ENCODE assay signal across 21 cellular contexts in the genomic region with DNA sequence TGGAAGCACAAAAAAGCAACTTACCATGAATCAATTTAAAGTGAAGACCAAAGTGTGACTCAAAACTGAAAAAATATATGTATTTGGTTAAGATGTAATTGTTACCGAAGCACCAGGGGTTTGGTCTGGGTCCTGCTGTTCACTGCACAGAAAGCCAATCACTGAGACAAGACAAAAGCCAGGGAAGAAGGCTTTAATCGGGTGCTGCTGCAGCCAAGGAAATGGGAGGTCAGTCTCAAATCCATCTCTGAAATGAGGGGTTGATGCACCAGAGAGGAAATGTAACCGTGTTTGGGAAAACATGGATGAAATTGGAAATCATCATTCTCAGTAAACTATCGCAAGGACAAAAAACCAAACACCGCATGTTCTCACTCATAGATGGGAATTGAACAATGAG.
DNase-seq lines count a peak whose midpoint lies in the region; ATAC-seq, FAIRE-seq and TF ChIP-seq lines count a peak whose summit lies in the region.
"Had no signal": no experiment of that assay in that cellular context is flagged by ENCODE, and none has a peak within 500 bp of the region (broad histone marks: within the 10 kb centered on the region; RNA-seq: fewer than 3 reads in every experiment).

No MANE protein-coding gene starts in this region.

- in situ Hi-C loops in K562 (cut with MboI), result no loop called here

- no peak for TF ChIP-seq RAD21 in K562 (CRISPR knock-in tag; conservative IDR thresholded peaks at IDR 0.05 in 1 of 2, IDR thresholded peaks at IDR 0.05 in 1 of 2)

- no peak overlapping the region for H2AFZ ChIP-seq in K562 (ENCODE audit: low read depth, low read length)

- no peak for TF ChIP-seq POLR2A in K562 (conservative IDR thresholded peaks at IDR 0.05)

- H3K36me3 Mint-ChIP-seq in endothelial cell (ENCODE audit: low read depth, unreplicated experiment), result peaks cover 5% of the 10 kb centered on the region
- H3K36me3 Mint-ChIP-seq in type B pancreatic cell, result no peaks in the 10 kb centered on the region
- H3K36me3 Mint-ChIP-seq: CD14-positive monocyte; CD4-positive, alpha-beta memory T cell; CD4-positive, CD25-positive, alpha-beta regulatory T cell had no signal

- H3K4me1 ChIP-seq in K562 (replicated peaks in 1 of 2; ENCODE audit: control insufficient read depth in 2 of 2, insufficient read depth in 2 of 2, low read length in 2 of 2), result no peaks in the 10 kb centered on the region
- H3K4me1 ChIP-seq: BE2C, BLaER1 had no signal

- no peaks in the 10 kb centered on the region; a peak in 1 of 5 replicates for H3K27me3 ChIP-seq in K562 (ENCODE audit: control insufficient read depth in 2 of 2, insufficient read depth in 2 of 2, low read length in 2 of 2)
- H3K27me3 ChIP-seq: BE2C, BLaER1 had no signal

- POLR2A ChIA-PET in K562 (lab: Yijun Ruan, JAX), result no interaction called here

- no peak overlapping the region for H3K27ac Mint-ChIP-seq in endothelial cell (ENCODE audit: unreplicated experiment)
- H3K27ac Mint-ChIP-seq in type B pancreatic cell, result no peak overlapping the region
- H3K27ac Mint-ChIP-seq: CD14-positive monocyte; CD4-positive, alpha-beta memory T cell; CD4-positive, CD25-positive, alpha-beta regulatory T cell; CD8-positive, alpha-beta memory T cell had no signal

- FAIRE-seq in K562 (lab: Jason Lieb, UNC), result no peak
- FAIRE-seq: A204.1, G401.6, GM12891, GM19239 had no signal

- no peak for TF ChIP-seq EP300 in K562 (IDR thresholded peaks at IDR 0.05; ENCODE audit: low read length)

- BruUV-seq in K562 (replicated peaks; lab: Mats Ljungman, UMichigan), result no TSS peak

- no peak for DNase-seq in K562 (ENCODE audit: extremely low read depth in 1 of 4, low spot score in 3 of 4)
- no peak for DNase-seq in endothelial cell (ENCODE audit: low spot score)
- DNase-seq in type B pancreatic cell (ENCODE audit: extremely low spot score, unreplicated experiment), result peak; percentile 13
- no peak for DNase-seq in SKM-1 treated with dmso at 0.1 percent for 144 hours (lab: John Stamatoyannopoulos, UW; ENCODE audit: unreplicated experiment)
- DNase-seq: 8988T; ACHN; BE2C; C1 segment of cervical spinal cord; CD4-positive, alpha-beta memory T cell; CD4-positive, CD25-positive, alpha-beta regulatory T cell; CD8-positive, alpha-beta memory T cell; COR-L47; DMS 273 treated with DMSO at 0.1 percent for 48 hours; GF-D8 had no signal

- H3K4me1 Mint-ChIP-seq in endothelial cell (ENCODE audit: unreplicated experiment), result no peaks in the 10 kb centered on the region
- no peaks in the 10 kb centered on the region for H3K4me1 Mint-ChIP-seq in type B pancreatic cell (ENCODE audit: unreplicated experiment)
- H3K4me1 Mint-ChIP-seq: CD14-positive monocyte; CD4-positive, alpha-beta memory T cell; CD4-positive, CD25-positive, alpha-beta regulatory T cell; CD8-positive, alpha-beta memory T cell had no signal

- 2% methylated on average over 4 of the region's 5 CpGs for WGBS in K562 (ENCODE audit: insufficient coverage, low coverage, missing lambda C conversion rate)

- H3K4me2 ChIP-seq in K562 (ENCODE audit: insufficient read depth, low read length), result no peak overlapping the region
- H3K4me2 ChIP-seq: BLaER1 had no signal

- no peak for ATAC-seq in K562
- ATAC-seq in GM19463 (IDR thresholded peaks at IDR 0.05; ENCODE audit: unreplicated experiment), result no peak

- CTCF ChIA-PET in K562 (lab: Yijun Ruan, JAX; ENCODE audit: low intra/inter-chr PET ratio), result no interaction called here

- intact Hi-C loops in K562 (cut with micrococcal nuclease), result no loop called here

- H3K9me3 Mint-ChIP-seq in endothelial cell (ENCODE audit: unreplicated experiment) (peaks cover 9% of the 10 kb centered on the region), type B pancreatic cell (no peaks in the 10 kb centered on the region)

- peaks cover 4% of the 10 kb centered on the region; the same call in 1 of the 2 replicates for H3K9me3 ChIP-seq in K562 (replicated peaks; ENCODE audit: control insufficient read depth, insufficient read depth, low read depth, low read length)
- H3K9me3 ChIP-seq: BE2C had no signal

- H4K20me1 ChIP-seq in K562 (replicated peaks; ENCODE audit: control insufficient read depth, insufficient read depth, low read length), result no peaks in the 10 kb centered on the region
- H4K20me1 ChIP-seq: BLaER1 had no signal

- peak overlapping the region; percentile 19 for H3K4me3 Mint-ChIP-seq in endothelial cell (ENCODE audit: unreplicated experiment)
- H3K4me3 Mint-ChIP-seq in type B pancreatic cell, result no peak overlapping the region
- H3K4me3 Mint-ChIP-seq: CD14-positive monocyte; CD4-positive, alpha-beta memory T cell; CD4-positive, CD25-positive, alpha-beta regulatory T cell; CD8-positive, alpha-beta memory T cell had no signal

- no peak overlapping the region for H3K27ac ChIP-seq in K562 (ENCODE audit: extremely low read depth, low read depth, low read length)
- H3K27ac ChIP-seq: BLaER1 had no signal

- no peak overlapping the region for H3K9ac ChIP-seq in K562 (ENCODE audit: insufficient read depth in 1 of 2, low read depth in 2 of 2, low read length in 2 of 2)
- H3K9ac ChIP-seq: BLaER1 had no signal

- H3K27me3 Mint-ChIP-seq in endothelial cell (ENCODE audit: unreplicated experiment) (peaks cover 1% of the 10 kb centered on the region), type B pancreatic cell (no peaks in the 10 kb centered on the region)

- H3K36me3 ChIP-seq in K562 (ENCODE audit: control insufficient read depth, insufficient read depth, low read length), result no peaks in the 10 kb centered on the region
- H3K36me3 ChIP-seq: BE2C, BLaER1 had no signal

- no peaks in the 10 kb centered on the region for H3K9me1 ChIP-seq in K562 (ENCODE audit: control insufficient read depth, insufficient read depth, low read length)

- no peaks in the 10 kb centered on the region for H3K79me2 ChIP-seq in K562 (ENCODE audit: control insufficient read depth, insufficient read depth, low read length)

- TF ChIP-seq CTCF in K562 (IDR thresholded peaks at IDR 0.05 in 2 of 3, conservative IDR thresholded peaks at IDR 0.05 in 1 of 3; ENCODE audit: insufficient read depth in 2 of 3, low read depth in 1 of 3, low read length in 3 of 3), result no peak
- TF ChIP-seq CTCF in endothelial cell (IDR thresholded peaks at IDR 0.05; ENCODE audit: unreplicated experiment), result no peak
- TF ChIP-seq CTCF in type B pancreatic cell (conservative IDR thresholded peaks at IDR 0.05), result no peak

- no peak overlapping the region for H3K4me3 ChIP-seq in K562
- H3K4me3 ChIP-seq: BLaER1 had no signal

TF ChIP-seq in K562, 482 proteins besides CTCF, POLR2A, EP300 and RAD21:
- TF ChIP-seq CBX5 (IDR thresholded peaks at IDR 0.05; ENCODE audit: borderline replicate concordance, low read depth) (peak; percentile 83), PCBP2 (IDR thresholded peaks at IDR 0.05; ENCODE audit: low read depth, low read length, poor library complexity, severe bottlenecking) (no peak), ZNF124 (CRISPR knock-in tag; IDR thresholded peaks at IDR 0.05) (peak; percentile 85; the same call in 1 of the 2 replicates), ZNF79 (CRISPR knock-in tag; IDR thresholded peaks at IDR 0.05; ENCODE audit: low read depth) (no peak)
